In the genomic region with DNA sequence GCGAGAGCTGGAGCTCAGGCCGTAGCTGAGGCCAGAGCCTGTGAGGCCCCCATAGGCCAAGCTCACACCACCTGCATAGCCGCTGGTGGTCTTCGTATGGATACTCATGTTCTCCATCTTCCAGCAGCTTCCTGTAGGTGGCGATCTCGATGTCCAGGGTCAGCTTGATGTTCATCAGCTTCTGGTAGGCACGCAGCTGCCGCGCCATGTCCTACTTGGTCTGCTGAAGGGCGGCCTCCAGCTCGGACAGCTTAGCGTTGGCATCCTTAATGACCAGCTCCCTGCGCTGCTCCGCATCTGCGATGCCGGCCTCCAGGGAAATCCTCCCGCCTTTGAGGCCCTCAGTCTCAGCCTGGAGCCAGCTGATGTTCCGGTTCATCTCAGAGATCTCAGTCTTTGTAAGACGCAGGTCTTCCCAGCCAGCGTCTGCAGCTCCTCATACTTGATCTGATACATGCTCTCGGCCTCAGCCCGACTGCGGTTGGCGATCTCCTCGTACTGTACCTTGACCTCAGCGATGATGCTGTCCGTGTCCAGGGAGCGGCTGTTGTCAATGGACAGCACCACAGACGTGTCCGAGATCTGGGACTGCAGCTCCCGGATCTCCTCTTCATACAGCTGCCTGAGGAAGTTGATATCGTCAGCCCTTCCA, we compare ENCODE assay signal across 19 cellular contexts.
DNase-seq lines count a peak whose midpoint lies in the region.
"Had no signal": no experiment of that assay in that cellular context is flagged by ENCODE, and none has a peak within 500 bp of the region (broad histone marks: within the 10 kb centered on the region; RNA-seq: fewer than 3 reads in every experiment).

No MANE protein-coding gene starts in this region.

- H4K8ac ChIP-seq in neuronal stem cell (ENCODE audit: low read depth, low read length) = peak overlapping the region; percentile 54

- no peaks in the 10 kb centered on the region for H3K79me1 ChIP-seq in neuronal stem cell (ENCODE audit: low read depth, low read length)

- no peak overlapping the region for H4K91ac ChIP-seq in neuronal stem cell (ENCODE audit: low read depth, low read length, poor library complexity)

- no peak overlapping the region for H3K27ac ChIP-seq in neuronal stem cell (replicated peaks; ENCODE audit: low read length)
- H3K27ac ChIP-seq: gastroesophageal sphincter had no signal

- H3K4ac ChIP-seq in neuronal stem cell (ENCODE audit: low read length) = no peak overlapping the region

- H2BK12ac ChIP-seq in neuronal stem cell (ENCODE audit: low read length) = no peak overlapping the region

- peaks cover 0 to 3% of the 10 kb centered on the region in 2 donors for H3K4me1 ChIP-seq in neuronal stem cell (ENCODE audit: control insufficient read depth in 2 of 2, insufficient read depth in 1 of 2, low read depth in 1 of 2, low read length in 2 of 2)
- H3K4me1 ChIP-seq: gastroesophageal sphincter had no signal

- peak; percentile 3 for DNase-seq in NCI-H82 (lab: John Stamatoyannopoulos, UW)
- DNase-seq in NCI-H82 treated with DMSO at 0.1 percent for 48 hours (lab: John Stamatoyannopoulos, UW; ENCODE audit: unreplicated experiment) = no peak
- peak; percentile 1 for DNase-seq in HT1080 (ENCODE audit: low read depth)
- peak; percentile 14 for DNase-seq in UCSD-AML1 (lab: John Stamatoyannopoulos, UW; ENCODE audit: unreplicated experiment)
- no peak for DNase-seq in neuronal stem cell (ENCODE audit: low spot score)
- DNase-seq in amniotic stem cell (lab: John Stamatoyannopoulos, UW) = no peak
- no peak for DNase-seq in cerebellar cortex (ENCODE audit: low spot score)
- DNase-seq in DMS153 treated with DMSO at 0.1 percent for 48 hours (lab: John Stamatoyannopoulos, UW; ENCODE audit: unreplicated experiment) = no peak
- DNase-seq: activated naive CD4-positive, alpha-beta T cell treated with anti-CD3 and anti-CD28 coated beads, Interleukin-2, amount 50 U/mL, for 16 hours; CD4-positive, CD25-positive, alpha-beta regulatory T cell; dermis blood vessel endothelial cell; EL; islet precursor cell; NCI-H1048; NCI-H69; stimulated activated naive CD4-positive, alpha-beta T cell treated with Interleukin-2 at 50 U/mL for 16 hours; T-helper 2 cell had no signal

- no peak overlapping the region for H2BK5ac ChIP-seq in neuronal stem cell (ENCODE audit: low read length)

- no peak overlapping the region for H2BK15ac ChIP-seq in neuronal stem cell (ENCODE audit: low read length)

- H3K9ac ChIP-seq in neuronal stem cell (ENCODE audit: low read depth, low read length, poor library complexity) = no peak overlapping the region

- H3K4me2 ChIP-seq in neuronal stem cell (ENCODE audit: insufficient read depth, low read length, poor library complexity, severe bottlenecking) = no peak overlapping the region

- H3K14ac ChIP-seq in neuronal stem cell (ENCODE audit: low read length) = peak overlapping the region; percentile 9

- H2AK5ac ChIP-seq in neuronal stem cell (ENCODE audit: low read depth, low read length) = no peak overlapping the region

- H3K18ac ChIP-seq in neuronal stem cell (ENCODE audit: low read length) = no peak overlapping the region

- no peak overlapping the region for H2BK120ac ChIP-seq in neuronal stem cell (ENCODE audit: low read depth, low read length)

- no peak overlapping the region for H2AFZ ChIP-seq in neuronal stem cell (ENCODE audit: low read length)

- no peaks in the 10 kb centered on the region for H3K27me3 ChIP-seq in neuronal stem cell (ENCODE audit: control insufficient read depth in 3 of 3, insufficient read depth in 3 of 3, low read depth in 1 of 3, low read length in 3 of 3)
- H3K27me3 ChIP-seq: gastroesophageal sphincter had no signal

- H3K36me3 ChIP-seq in neuronal stem cell (replicated peaks in 1 of 2; ENCODE audit: control insufficient read depth in 2 of 2, insufficient read depth in 2 of 2, low read length in 2 of 2) = no peaks in the 10 kb centered on the region
- H3K36me3 ChIP-seq: gastroesophageal sphincter, HAP-1 had no signal

- no CpG with 5 or more reads among the region's 32 CpGs for WGBS in neuronal stem cell (ENCODE audit: extremely low coverage in 2 of 2, insufficient read length in 2 of 2, insufficient replicate concordance in 1 of 2), 2 donors

- H3K9me3 ChIP-seq in neuronal stem cell (replicated peaks in 1 of 2; ENCODE audit: control insufficient read depth in 2 of 2, insufficient read depth in 1 of 2, low read depth in 1 of 2, low read length in 2 of 2) = no peaks in the 10 kb centered on the region
- H3K9me3 ChIP-seq: gastroesophageal sphincter, HAP-1 had no signal

- H3K23ac ChIP-seq in neuronal stem cell (ENCODE audit: low read depth, low read length, poor library complexity) = peak overlapping the region; percentile 20

- H3K4me3 ChIP-seq in neuronal stem cell (ENCODE audit: low read length in 2 of 2) = no peak overlapping the region
- H3K4me3 ChIP-seq: gastroesophageal sphincter, HAP-1 had no signal

Comparison
In these comparisons a context has a peak if more than half of its experiments do, and no peak if none do; other contexts are left out.
1. DNase-seq: peak in NCI-H82 (single experiment), HT1080 (single experiment) and UCSD-AML1 (single experiment); none in NCI-H82 treated with DMSO at 0.1 percent for 48 hours (single experiment), neuronal stem cell (single experiment), amniotic stem cell (single experiment), cerebellar cortex (single experiment) and DMS153 treated with DMSO at 0.1 percent for 48 hours (single experiment).